Comparison of ENCODE assay signal across 36 cellular contexts in genomic region chr13:108643646-108644353, GRCh38. TPM values are rescaled to one million over a fixed set of nuclear protein-coding genes. Genes with fewer than 3 reads are reported as not detected.
"Had no signal": no experiment of that assay in that cellular context is flagged by ENCODE, and none has a peak within 500 bp of the region (broad histone marks: within the 10 kb centered on the region; RNA-seq: fewer than 3 reads in every experiment).

No MANE protein-coding gene starts in this region.

- H3K4me3 ChIP-seq: MG63, Peyer's patch, SJSA1 had no signal

- H3K27me3 ChIP-seq: MG63, Peyer's patch had no signal

- ATAC-seq: activated CD4-positive, CD25-positive, alpha-beta regulatory T cell treated with anti-CD3 and anti-CD28 coated beads, Interleukin-2, amount 50 U/mL, for 24 hours; activated CD8-positive, alpha-beta memory T cell treated with anti-CD3 and anti-CD28 coated beads, Interleukin-2, amount 10 ng/mL, durations not matched to agents 7 days and 5 days; activated naive CD8-positive, alpha-beta T cell treated with anti-CD3 and anti-CD28 coated beads, Interleukin-2, amount 50 U/mL, for 24 hours; PC-3; WTC11 had no signal

- H3K4me2 ChIP-seq: SK-N-SH had no signal

- H3K9ac ChIP-seq: SK-N-SH had no signal

- H3K9me3 ChIP-seq: Peyer's patch, SK-N-SH had no signal

- DNase-seq: activated CD4-positive, alpha-beta memory T cell treated with anti-CD3 and anti-CD28 coated beads for 36 hours; activated CD4-positive, alpha-beta T cell treated with anti-CD3 and anti-CD28 coated beads for 4 hours; activated CD4-positive, alpha-beta T cell treated with anti-CD3 and anti-CD28 coated beads, Interleukin-2, amount 50 U/mL, for 1 hour; activated CD8-positive, alpha-beta memory T cell treated with anti-CD3 and anti-CD28 coated beads for 24 hours; activated CD8-positive, alpha-beta memory T cell treated with anti-CD3 and anti-CD28 coated beads, Interleukin-2, amount 10 ng/mL, durations not matched to agents 7 days and 5 days; activated CD8-positive, alpha-beta memory T cell treated with anti-CD3 and anti-CD28 coated beads, Interleukin-2, amount 50 U/mL, for 48 hours; activated effector memory CD4-positive, alpha-beta T cell treated with Interleukin-2 at 50 U/mL for 16 hours; activated naive CD4-positive, alpha-beta T cell treated with anti-CD3 and anti-CD28 coated beads, Interleukin-2, amount 10 ng/mL, durations not matched to agents 7 days and 5 days; activated naive CD8-positive, alpha-beta T cell treated with anti-CD3 and anti-CD28 coated beads, Interleukin-2, amount 50 U/mL, for 24 hours; activated T-cell treated with anti-CD3 and anti-CD28 coated beads, Interleukin-2, amount 50 U/mL, for 48 hours; anterior cingulate cortex; caudate nucleus; cerebellar nuclear complex; Karpas-422; KBM-7; MG63; NCI-H1048; NCI-H1105 treated with DMSO at 0.1 percent for 48 hours; NCI-H1436; NCI-H1694; NCI-H1930; NCI-H2081 treated with DMSO at 0.1 percent for 48 hours; NCI-H2171; NCI-H446 treated with DMSO at 0.1 percent for 48 hours; NCI-H524; NCI-H69; NK-92 treated with Interleukin-12 subunit alpha and Interleukin-12 subunit beta, amount 100 ng/mL, for 24 hours; Peyer's patch; RPMI8226; SHP77 treated with DMSO at 0.1 percent for 48 hours; SK-N-SH had no signal

- H3K27ac ChIP-seq: Peyer's patch, SJSA1 had no signal

- H3K4me1 ChIP-seq: Peyer's patch, SJSA1 had no signal

- H3K36me3 ChIP-seq: MG63, Peyer's patch, SJSA1 had no signal

RNA-seq across cellular contexts. Expression of gene MYO16, which starts 14.4 kb away (rescaled TPM):
- total RNA-seq: bronchial epithelial cell, PC-3 had no signal
